20 cellular contexts compared by ENCODE assay signal in genomic region chr3:172251211-172251610, GRCh38.
DNase-seq lines count a peak whose midpoint lies in the region; ATAC-seq, FAIRE-seq and TF ChIP-seq lines count a peak whose summit lies in the region.
"Had no signal": no experiment of that assay in that cellular context is flagged by ENCODE, and none has a peak within 500 bp of the region (broad histone marks: within the 10 kb centered on the region; RNA-seq: fewer than 3 reads in every experiment).

No MANE protein-coding gene starts in this region.

- peaks cover 79% of the 10 kb centered on the region for H3K79me2 ChIP-seq in HepG2 (ENCODE audit: insufficient read depth, low read length)

- no TSS peak for BruUV-seq in HepG2 (replicated peaks; lab: Mats Ljungman, UMichigan)
- no TSS peak for BruUV-seq in A673 (replicated peaks; lab: Mats Ljungman, UMichigan)

- H3K4me1 ChIP-seq in HepG2 (ENCODE audit: insufficient read depth, low read length), result peaks cover 50% of the 10 kb centered on the region
- peaks cover 0 to 13% (median 2%) of the 10 kb centered on the region in 4 donors for H3K4me1 ChIP-seq in right lobe of liver
- no peaks in the 10 kb centered on the region for H3K4me1 ChIP-seq in A673 (ENCODE audit: insufficient read depth, low read length, poor library complexity, severe bottlenecking)
- H3K4me1 ChIP-seq: Caco-2 had no signal

- no peak for FAIRE-seq in HepG2 (lab: Jason Lieb, UNC)
- FAIRE-seq: A204.1, D721Med, G401.6, GM12891 had no signal

- no peak for TF ChIP-seq RAD21 in HepG2 (CRISPR knock-in tag; IDR thresholded peaks at IDR 0.05)

- TF ChIP-seq EP300 in HepG2 (IDR thresholded peaks at IDR 0.05; ENCODE audit: low read depth in 2 of 2, low read length in 2 of 2) (no peak), HepG2 (CRISPR knock-in tag; IDR thresholded peaks at IDR 0.05; ENCODE audit: borderline replicate concordance) (no peak)

- H3K9me3 Mint-ChIP-seq in chondrocyte (ENCODE audit: low read depth), result no peaks in the 10 kb centered on the region
- H3K9me3 Mint-ChIP-seq: CD4-positive, alpha-beta T cell; CD8-positive, alpha-beta T cell had no signal

- no peak overlapping the region for H3K4me3 ChIP-seq in HepG2 (replicated peaks in 1 of 3; ENCODE audit: insufficient read depth in 1 of 3, low read depth in 2 of 3, low read length in 3 of 3)
- H3K4me3 ChIP-seq in right lobe of liver, result no peak overlapping the region
- H3K4me3 ChIP-seq in A673 (ENCODE audit: low read depth, low read length, poor library complexity, severe bottlenecking), result no peak overlapping the region
- H3K4me3 ChIP-seq: BLaER1 treated with 17β-estradiol and CSF1 and Interleukin-3, amounts not matched to agents 10 nM and 100 nM had no signal

- H3K36me3 ChIP-seq in HepG2 (replicated peaks in 1 of 2; ENCODE audit: control insufficient read depth in 1 of 2, insufficient read depth in 2 of 2, low read length in 2 of 2), result peaks cover 28 to 79% of the 10 kb centered on the region in 2 experiments
- H3K36me3 ChIP-seq in right lobe of liver, result peaks cover 0 to 15% (median 7%) of the 10 kb centered on the region in 4 donors
- no peaks in the 10 kb centered on the region for H3K36me3 ChIP-seq in A673 (ENCODE audit: insufficient read depth, low read length, poor library complexity, severe bottlenecking)

- TF ChIP-seq CTCF in HepG2 (CRISPR knock-in tag; IDR thresholded peaks at IDR 0.05) (no peak), right lobe of liver (IDR thresholded peaks at IDR 0.05) (no peak), chondrocyte (IDR thresholded peaks at IDR 0.05) (no peak), A673 (conservative IDR thresholded peaks at IDR 0.05; ENCODE audit: low read depth, low read length) (no peak)

- peaks cover 28% of the 10 kb centered on the region for H3K36me3 Mint-ChIP-seq in chondrocyte (ENCODE audit: low read depth)

- H3K4me1 Mint-ChIP-seq in chondrocyte (ENCODE audit: low read depth), result peaks cover 80% of the 10 kb centered on the region
- H3K4me1 Mint-ChIP-seq: B cell had no signal

- H3K27me3 Mint-ChIP-seq in chondrocyte (ENCODE audit: low read depth), result no peaks in the 10 kb centered on the region
- H3K27me3 Mint-ChIP-seq: B cell; CD4-positive, alpha-beta T cell had no signal

- H3K27ac Mint-ChIP-seq in chondrocyte (ENCODE audit: unreplicated experiment), result peak overlapping the region; percentile 57
- H3K27ac Mint-ChIP-seq: B cell; CD4-positive, alpha-beta T cell; CD8-positive, alpha-beta T cell had no signal

- no peak overlapping the region for H3K9ac ChIP-seq in HepG2 (ENCODE audit: insufficient read depth, low read depth, low read length)
- H3K9ac ChIP-seq: BLaER1 treated with 17β-estradiol and CSF1 and Interleukin-3, amounts not matched to agents 10 nM and 100 nM had no signal

- no peaks in the 10 kb centered on the region for H3K9me3 ChIP-seq in HepG2 (ENCODE audit: low read length)
- no peaks in the 10 kb centered on the region for H3K9me3 ChIP-seq in right lobe of liver
- H3K9me3 ChIP-seq in A673 (ENCODE audit: low read depth, low read length, poor library complexity, severe bottlenecking), result no peaks in the 10 kb centered on the region
- H3K9me3 ChIP-seq: BLaER1 treated with 17β-estradiol and CSF1 and Interleukin-3, amounts not matched to agents 10 nM and 100 nM; Caco-2 had no signal

- H3K4me3 Mint-ChIP-seq in chondrocyte (ENCODE audit: unreplicated experiment), result no peak overlapping the region
- H3K4me3 Mint-ChIP-seq: B cell; CD4-positive, alpha-beta T cell; CD8-positive, alpha-beta T cell had no signal

- POLR2A ChIA-PET in HepG2 (lab: Yijun Ruan, JAX), result no interaction called here
- POLR2A ChIA-PET in A673 (lab: Charles Lee; ENCODE audit: low non-redundant PET), result no interaction called here

- intact Hi-C loops in HepG2 (cut with micrococcal nuclease; ENCODE audit: unreplicated experiment) (no loop called here), right lobe of liver (cut with DNase I) (no loop called here), A673 (cut with micrococcal nuclease; ENCODE audit: unreplicated experiment) (no loop called here)

- DNase-seq in HepG2 (ENCODE audit: low spot score) (no peak), right lobe of liver (no peak), chondrocyte (ENCODE audit: low spot score) (no peak), A673 (ENCODE audit: low spot score) (no peak)
- DNase-seq: 8988T; AML-193; Caco-2; Calu3; CD4-positive, alpha-beta T cell; CD8-positive, alpha-beta T cell; DMS79 treated with DMSO at 0.1 percent for 48 hours; GF-D8 had no signal

- H3K27ac ChIP-seq in HepG2 (ENCODE audit: extremely low read length, insufficient read depth, low read length), result no peak overlapping the region
- no peak overlapping the region for H3K27ac ChIP-seq in right lobe of liver
- H3K27ac ChIP-seq in A673 (ENCODE audit: low read depth, low read length, poor library complexity, severe bottlenecking), result no peak overlapping the region
- H3K27ac ChIP-seq: BLaER1 treated with 17β-estradiol and CSF1 and Interleukin-3, amounts not matched to agents 10 nM and 100 nM; C4-2B had no signal

- no peak overlapping the region for H3K4me2 ChIP-seq in HepG2 (ENCODE audit: low read depth, low read length)
- H3K4me2 ChIP-seq: BLaER1 treated with 17β-estradiol and CSF1 and Interleukin-3, amounts not matched to agents 10 nM and 100 nM had no signal

- ATAC-seq in HepG2 (no peak), right lobe of liver (no peak), GM18868 (IDR thresholded peaks at IDR 0.05; ENCODE audit: unreplicated experiment) (no peak)
- ATAC-seq: CD8-positive, alpha-beta T cell had no signal

- H3K27me3 ChIP-seq in HepG2 (ENCODE audit: control insufficient read depth in 1 of 2, insufficient read depth in 2 of 2, low read length in 2 of 2) (no peaks in the 10 kb centered on the region), right lobe of liver (no peaks in the 10 kb centered on the region), A673 (replicated peaks; ENCODE audit: insufficient read depth, low read depth, low read length, poor library complexity) (no peaks in the 10 kb centered on the region)
- H3K27me3 ChIP-seq: BLaER1 treated with 17β-estradiol and CSF1 and Interleukin-3, amounts not matched to agents 10 nM and 100 nM had no signal

- in situ Hi-C loops in HepG2 (cut with HindIII; ENCODE audit: extremely low pct_ligation_motif_present, low pct_unique_long_range_greater_than_20kb), result no loop called here

- CTCF ChIA-PET in HepG2 (lab: Yijun Ruan, JAX; ENCODE audit: low intra/inter-chr PET ratio, low total read pairs), result no interaction called here
- CTCF ChIA-PET in A673 (lab: Charles Lee), result no interaction called here

- WGBS in HepG2 (ENCODE audit: low lambda C conversion rate), result 98% methylated on average over 13 of the region's 13 CpGs
- 98% methylated on average over 13 of the region's 13 CpGs for WGBS in right lobe of liver (ENCODE audit: insufficient coverage, low coverage, low lambda C conversion rate, missing lambda C conversion rate)

- no peak overlapping the region for H2AFZ ChIP-seq in HepG2 (ENCODE audit: low read length)

- no peak for TF ChIP-seq POLR2A in HepG2 (IDR thresholded peaks at IDR 0.05; ENCODE audit: insufficient read depth in 1 of 2, low read depth in 2 of 2, low read length in 2 of 2)
- no peak for TF ChIP-seq POLR2A in right lobe of liver (IDR thresholded peaks at IDR 0.05)

- peaks cover 96% of the 10 kb centered on the region for H4K20me1 ChIP-seq in HepG2 (ENCODE audit: insufficient read depth, low read length)

TF ChIP-seq in HepG2, 621 proteins besides CTCF, POLR2A, EP300 and RAD21:
- TF ChIP-seq RBM22 (optimal IDR thresholded peaks at IDR 0.05; ENCODE audit: low read length), result peak; percentile 98
- no peak for TF ChIP-seq SP5 (CRISPR knock-in tag; IDR thresholded peaks at IDR 0.05; ENCODE audit: borderline replicate concordance, low read depth)
- 0 out of 2 replicates have a peak, but pooled peaks have one; percentile 25 for TF ChIP-seq POLR2G (IDR thresholded peaks at IDR 0.05; ENCODE audit: low read depth, low read length)
- no peak for TF ChIP-seq ZNF737 (CRISPR knock-in tag; IDR thresholded peaks at IDR 0.05; ENCODE audit: borderline replicate concordance)
TF ChIP-seq in HepG2: peak in this region for 2.
